ENCODE assay signal across 1 cellular context in the genomic region with DNA sequence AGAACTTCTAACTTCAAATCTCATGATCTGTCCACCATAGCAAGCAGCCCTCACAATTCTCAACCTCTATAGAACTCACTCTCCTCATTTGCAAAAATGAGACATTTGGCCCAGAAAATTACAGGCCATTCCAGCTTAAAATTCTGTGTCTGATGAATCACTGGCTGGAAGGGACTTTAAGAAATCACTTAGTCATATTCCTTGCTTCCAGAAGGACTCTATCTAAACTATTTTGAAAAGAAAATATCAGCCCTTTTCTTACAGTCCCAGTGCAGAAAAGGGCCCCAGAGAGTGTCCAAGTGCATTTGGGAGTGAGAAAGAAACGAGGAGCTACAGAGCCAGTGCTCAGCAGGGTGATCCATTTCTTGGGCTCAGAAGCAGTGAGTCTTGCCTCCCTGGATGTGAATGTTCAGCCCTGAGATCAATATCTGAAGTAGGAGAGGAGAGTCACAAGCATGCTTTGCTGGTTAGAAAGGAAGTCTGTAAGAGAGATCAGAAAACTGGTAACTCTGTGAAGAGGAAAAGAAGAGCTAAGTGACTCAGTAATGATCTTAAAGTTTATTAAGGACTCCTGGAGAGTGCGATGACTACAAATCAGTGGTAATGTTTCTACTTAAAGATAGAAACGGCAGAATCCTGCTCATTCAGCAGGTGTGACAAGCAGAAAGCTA.
A peak's percentile ranks its signal among the peaks of the same experiment; 100 is the strongest.
TF ChIP-seq lines count a peak whose summit lies in the region.

No MANE protein-coding gene starts in this region.

TF ChIP-seq in SK-N-SH, 30 proteins besides CTCF, POLR2A, EP300 and RAD21 (continued from another document):
- TF ChIP-seq, protein P1, sequence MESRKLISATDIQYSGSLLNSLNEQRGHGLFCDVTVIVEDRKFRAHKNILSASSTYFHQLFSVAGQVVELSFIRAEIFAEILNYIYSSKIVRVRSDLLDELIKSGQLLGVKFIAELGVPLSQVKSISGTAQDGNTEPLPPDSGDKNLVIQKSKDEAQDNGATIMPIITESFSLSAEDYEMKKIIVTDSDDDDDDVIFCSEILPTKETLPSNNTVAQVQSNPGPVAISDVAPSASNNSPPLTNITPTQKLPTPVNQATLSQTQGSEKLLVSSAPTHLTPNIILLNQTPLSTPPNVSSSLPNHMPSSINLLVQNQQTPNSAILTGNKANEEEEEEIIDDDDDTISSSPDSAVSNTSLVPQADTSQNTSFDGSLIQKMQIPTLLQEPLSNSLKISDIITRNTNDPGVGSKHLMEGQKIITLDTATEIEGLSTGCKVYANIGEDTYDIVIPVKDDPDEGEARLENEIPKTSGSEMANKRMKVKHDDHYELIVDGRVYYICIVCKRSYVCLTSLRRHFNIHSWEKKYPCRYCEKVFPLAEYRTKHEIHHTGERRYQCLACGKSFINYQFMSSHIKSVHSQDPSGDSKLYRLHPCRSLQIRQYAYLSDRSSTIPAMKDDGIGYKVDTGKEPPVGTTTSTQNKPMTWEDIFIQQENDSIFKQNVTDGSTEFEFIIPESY (IDR thresholded peaks at IDR 0.05; ENCODE audit: borderline replicate concordance, low read depth) = 0 out of 2 replicates have a peak, but pooled peaks have one; percentile 24
- no peak for TF ChIP-seq CHD2 (IDR thresholded peaks at IDR 0.05; ENCODE audit: low read length, partially characterized antibody)
- TF ChIP-seq TEAD4 (IDR thresholded peaks at IDR 0.05; ENCODE audit: borderline replicate concordance, insufficient read depth) = peak; percentile 53; the same call in 1 of the 2 replicates
- TF ChIP-seq, protein P2, sequence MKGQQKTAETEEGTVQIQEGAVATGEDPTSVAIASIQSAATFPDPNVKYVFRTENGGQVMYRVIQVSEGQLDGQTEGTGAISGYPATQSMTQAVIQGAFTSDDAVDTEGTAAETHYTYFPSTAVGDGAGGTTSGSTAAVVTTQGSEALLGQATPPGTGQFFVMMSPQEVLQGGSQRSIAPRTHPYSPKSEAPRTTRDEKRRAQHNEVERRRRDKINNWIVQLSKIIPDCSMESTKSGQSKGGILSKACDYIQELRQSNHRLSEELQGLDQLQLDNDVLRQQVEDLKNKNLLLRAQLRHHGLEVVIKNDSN (IDR thresholded peaks at IDR 0.05; ENCODE audit: borderline replicate concordance, low read depth) = no peak
- TF ChIP-seq TCF12 (IDR thresholded peaks at IDR 0.05) = peak; percentile 60; the same call in 1 of the 2 replicates
- TF ChIP-seq RFX5 (IDR thresholded peaks at IDR 0.05; ENCODE audit: low read length) = no peak
